22 cellular contexts compared by ENCODE assay signal in the genomic region with DNA sequence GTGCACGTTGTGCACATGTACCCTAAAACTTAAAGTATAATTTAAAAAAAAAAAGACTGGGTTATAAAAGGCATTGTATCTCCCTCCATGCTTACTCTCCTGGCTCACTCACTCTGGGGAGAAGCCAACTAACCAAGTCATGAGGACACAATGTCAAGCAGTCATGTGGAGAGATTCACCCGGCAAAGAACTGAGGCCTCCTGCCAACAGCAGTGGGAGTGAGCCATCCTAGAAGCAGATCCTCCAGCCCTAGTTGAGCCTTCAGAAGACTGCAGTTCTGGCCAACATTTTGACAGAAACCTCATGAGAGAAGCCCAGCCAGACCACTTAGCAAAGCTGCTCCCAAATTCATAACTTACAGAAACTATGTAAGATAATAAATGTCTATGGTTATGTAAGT.
"Had no signal": no experiment of that assay in that cellular context is flagged by ENCODE, and none has a peak within 500 bp of the region (broad histone marks: within the 10 kb centered on the region; RNA-seq: fewer than 3 reads in every experiment).

No MANE protein-coding gene starts in this region.

- ATAC-seq: activated CD4-positive, CD25-positive, alpha-beta regulatory T cell treated with anti-CD3 and anti-CD28 coated beads, Interleukin-2, amount 50 U/mL, for 24 hours; effector memory CD8-positive, alpha-beta T cell; esophagus mucosa; stimulated activated memory B cell treated with anti-CD40 and anti-IgM and Interleukin-4, amounts not matched to agents 10 μg/mL and 1 μg/mL and 100 μg/mL, for 72 hours had no signal

- H3K9me3 ChIP-seq: colonic mucosa, sigmoid colon, stomach, suprapubic skin, uterus had no signal

- H3K4me3 ChIP-seq: colonic mucosa, dorsolateral prefrontal cortex, heart right ventricle, sigmoid colon, smooth muscle cell, stomach, suprapubic skin, uterus had no signal

- H3K36me3 ChIP-seq: colonic mucosa, heart right ventricle, sigmoid colon, stomach, suprapubic skin, uterus had no signal

- H3K27ac ChIP-seq: colonic mucosa, dorsolateral prefrontal cortex, parathyroid adenoma, sigmoid colon, stomach, suprapubic skin, uterus, VCaP had no signal

- H3K4me1 ChIP-seq: colonic mucosa, parathyroid adenoma, sigmoid colon, stomach, suprapubic skin, uterus had no signal

- H3K27me3 ChIP-seq: colonic mucosa, dorsolateral prefrontal cortex, heart right ventricle, sigmoid colon, stomach, suprapubic skin, uterus had no signal

- DNase-seq: activated CD4-positive, alpha-beta memory T cell treated with anti-CD3 and anti-CD28 coated beads, Interleukin-2, amount 10 ng/mL, durations not matched to agents 7 days and 5 days; activated CD4-positive, alpha-beta T cell treated with anti-CD3 and anti-CD28 coated beads, Interleukin-2, amount 10 ng/mL, durations not matched to agents 24 days and 14 days; activated effector memory CD4-positive, alpha-beta T cell treated with anti-CD3 and anti-CD28 coated beads, Interleukin-2, amount 50 U/mL, for 16 hours; activated naive CD4-positive, alpha-beta T cell treated with anti-CD3 and anti-CD28 coated beads, Interleukin-2, amount 10 ng/mL, durations not matched to agents 7 days and 5 days; colonic mucosa; dorsolateral prefrontal cortex; effector memory CD8-positive, alpha-beta T cell; heart right ventricle; islet precursor cell; nephron progenitor cell; sigmoid colon; stimulated activated CD4-positive, alpha-beta T cell treated with anti-CD3 and anti-CD28 coated beads, Interleukin-15, amount 100 ng/mL, for 24 hours; stomach; trophoblast cell had no signal
